ENCODE assay signal across 17 cellular contexts in the genomic region with DNA sequence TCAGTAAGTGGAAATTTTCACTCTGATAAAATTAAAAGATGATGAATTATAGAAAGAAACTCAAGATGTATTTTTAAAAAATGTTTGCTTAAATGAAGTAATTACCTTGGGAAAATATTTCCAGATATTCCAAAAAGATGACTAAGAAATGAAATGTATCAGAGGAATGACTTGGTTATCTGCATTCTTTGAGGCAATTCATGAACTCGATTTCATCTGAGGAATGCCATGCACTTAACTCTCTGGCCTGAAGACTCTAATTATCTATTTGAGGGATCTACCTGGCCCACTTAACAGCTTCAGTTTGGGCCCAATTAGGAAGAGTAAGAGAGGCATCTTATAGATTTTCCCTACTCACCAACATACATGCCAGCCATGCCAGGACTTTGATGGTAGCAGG.
"Had no signal": no experiment of that assay in that cellular context is flagged by ENCODE, and none has a peak within 500 bp of the region (broad histone marks: within the 10 kb centered on the region; RNA-seq: fewer than 3 reads in every experiment).

No MANE protein-coding gene starts in this region.

- DNase-seq: activated CD4-positive, alpha-beta T cell treated with anti-CD3 and anti-CD28 coated beads, Interleukin-2, amount 50 U/mL, for 1 hour; activated CD4-positive, CD25-positive, alpha-beta regulatory T cell treated with anti-CD3 and anti-CD28 coated beads, Interleukin-2, amount 50 U/mL, for 72 hours; activated CD8-positive, alpha-beta memory T cell treated with anti-CD3 and anti-CD28 coated beads, Interleukin-2, amount 50 U/mL, for 4 hours; activated effector memory CD4-positive, alpha-beta T cell treated with Interleukin-2 at 50 U/mL for 16 hours; activated naive CD4-positive, alpha-beta T cell treated with anti-CD3 and anti-CD28 coated beads, Interleukin-2, amount 50 U/mL, for 16 hours; activated T-cell treated with anti-CD3 and anti-CD28 coated beads, Interleukin-2, amount 50 U/mL, for 48 hours; effector memory CD8-positive, alpha-beta T cell; foreskin melanocyte; glutamatergic neuron; kidney; left lung; retina; stimulated activated CD4-positive, alpha-beta T cell treated with anti-CD3 and anti-CD28 coated beads, Interleukin-12 subunit alpha, Interleukin-12 subunit beta, amount 100 ng/mL, for 4 hours; stimulated activated CD4-positive, alpha-beta T cell treated with anti-CD3 and anti-CD28 coated beads, Interleukin-1b, Interleukin-23, amount 100 ng/mL, for 48 hours; stimulated activated naive CD8-positive, alpha-beta T cell treated with anti-CD3 and anti-CD28 coated beads, Interleukin-15, Interleukin-2, amounts not matched to agents 100 U/mL and 50 U/mL, for 24 hours; substantia nigra; tibial artery had no signal
